Comparison of ENCODE assay signal across 15 cellular contexts in genomic region chr2:235034270-235035135, GRCh38.
"Had no signal": no experiment of that assay in that cellular context is flagged by ENCODE, and none has a peak within 500 bp of the region (broad histone marks: within the 10 kb centered on the region; RNA-seq: fewer than 3 reads in every experiment).

No MANE protein-coding gene starts in this region.

- H3K4me1 Mint-ChIP-seq: activated CD4-positive, alpha-beta T cell treated with anti-CD3 and anti-CD28 coated beads, Interleukin-2, amount 10 ng/mL, durations not matched to agents 7 days and 5 days; activated naive CD4-positive, alpha-beta T cell treated with anti-CD3 and anti-CD28 coated beads, Interleukin-2, amount 50 U/mL, for 24 hours; stimulated activated naive CD8-positive, alpha-beta T cell treated with anti-CD3 and anti-CD28 coated beads, Interleukin-15, amount 100 ng/mL, for 72 hours had no signal

- H3K27me3 Mint-ChIP-seq: activated CD4-positive, alpha-beta T cell treated with anti-CD3 and anti-CD28 coated beads, Interleukin-2, amount 10 ng/mL, durations not matched to agents 7 days and 5 days; activated naive CD4-positive, alpha-beta T cell treated with anti-CD3 and anti-CD28 coated beads, Interleukin-2, amount 50 U/mL, for 24 hours; stimulated activated naive CD8-positive, alpha-beta T cell treated with anti-CD3 and anti-CD28 coated beads, Interleukin-15, amount 100 ng/mL, for 72 hours had no signal

- H3K36me3 Mint-ChIP-seq: activated naive CD4-positive, alpha-beta T cell treated with anti-CD3 and anti-CD28 coated beads, Interleukin-2, amount 50 U/mL, for 24 hours; memory B cell had no signal

- ATAC-seq: body of pancreas; stimulated activated naive CD8-positive, alpha-beta T cell treated with anti-CD3 and anti-CD28 coated beads, Interleukin-15, amount 100 ng/mL, for 72 hours had no signal

- H3K9me3 ChIP-seq: body of pancreas, ovary, thyroid gland had no signal

- DNase-seq: activated CD4-positive, alpha-beta T cell treated with anti-CD3 and anti-CD28 coated beads, Interleukin-2, amount 10 ng/mL, durations not matched to agents 7 days and 5 days; activated CD4-positive, CD25-positive, alpha-beta regulatory T cell; activated CD8-positive, alpha-beta memory T cell treated with anti-CD3 and anti-CD28 coated beads for 24 hours; body of pancreas; cerebellar nuclear complex; foreskin melanocyte; stimulated activated CD4-positive, alpha-beta T cell treated with anti-CD3 and anti-CD28 coated beads, Interleukin-4, amount 100 ng/mL, for 4 hours; stimulated activated naive CD8-positive, alpha-beta T cell treated with anti-CD3 and anti-CD28 coated beads, Interleukin-15, amount 100 ng/mL, for 72 hours; T-helper 2 cell; thyroid gland had no signal

- H3K36me3 ChIP-seq: ovary, thyroid gland had no signal

- H3K9me3 Mint-ChIP-seq: activated CD4-positive, alpha-beta T cell treated with anti-CD3 and anti-CD28 coated beads, Interleukin-2, amount 10 ng/mL, durations not matched to agents 7 days and 5 days; activated naive CD4-positive, alpha-beta T cell treated with anti-CD3 and anti-CD28 coated beads, Interleukin-2, amount 50 U/mL, for 24 hours; activated T-helper 2 cell treated with anti-CD3 and anti-CD28 coated beads, Interferon-gamma antibody, Interleukin-2, Interleukin-4, amounts not matched to agents 10 μg/mL and 5 μg/mL and 100 μg/mL, durations not matched to agents 14 hours and 24 hours and 36 hours; memory B cell; stimulated activated naive CD8-positive, alpha-beta T cell treated with anti-CD3 and anti-CD28 coated beads, Interleukin-15, amount 100 ng/mL, for 72 hours had no signal

- H3K27ac Mint-ChIP-seq: activated CD4-positive, alpha-beta T cell treated with anti-CD3 and anti-CD28 coated beads, Interleukin-2, amount 10 ng/mL, durations not matched to agents 7 days and 5 days; activated naive CD4-positive, alpha-beta T cell treated with anti-CD3 and anti-CD28 coated beads, Interleukin-2, amount 50 U/mL, for 24 hours; activated T-helper 2 cell treated with anti-CD3 and anti-CD28 coated beads, Interferon-gamma antibody, Interleukin-2, Interleukin-4, amounts not matched to agents 10 μg/mL and 5 μg/mL and 100 μg/mL, durations not matched to agents 14 hours and 24 hours and 36 hours; memory B cell had no signal

- H3K27ac ChIP-seq: ovary, skin epidermis, thyroid gland had no signal

- H3K4me3 Mint-ChIP-seq: activated CD4-positive, alpha-beta T cell treated with anti-CD3 and anti-CD28 coated beads, Interleukin-2, amount 10 ng/mL, durations not matched to agents 7 days and 5 days; activated naive CD4-positive, alpha-beta T cell treated with anti-CD3 and anti-CD28 coated beads, Interleukin-2, amount 50 U/mL, for 24 hours; memory B cell; stimulated activated naive CD8-positive, alpha-beta T cell treated with anti-CD3 and anti-CD28 coated beads, Interleukin-15, amount 100 ng/mL, for 72 hours had no signal

- H3K27me3 ChIP-seq: body of pancreas, ovary, thyroid gland had no signal

- H3K4me3 ChIP-seq: body of pancreas, ovary, skin epidermis, thyroid gland had no signal
